Comparison of ENCODE assay signal across 3 cellular contexts in genomic region chrX:154470434-154470833, GRCh38.
"Had no signal": no experiment of that assay in that cellular context is flagged by ENCODE, and none has a peak within 500 bp of the region (broad histone marks: within the 10 kb centered on the region; RNA-seq: fewer than 3 reads in every experiment).

No MANE protein-coding gene starts in this region.

- DNase-seq: GDM1, GF-D8 had no signal

- ATAC-seq: GM12878 had no signal

- H3K4me3 ChIP-seq: GM12878 had no signal
